ENCODE assay signal across 15 cellular contexts in the genomic region with DNA sequence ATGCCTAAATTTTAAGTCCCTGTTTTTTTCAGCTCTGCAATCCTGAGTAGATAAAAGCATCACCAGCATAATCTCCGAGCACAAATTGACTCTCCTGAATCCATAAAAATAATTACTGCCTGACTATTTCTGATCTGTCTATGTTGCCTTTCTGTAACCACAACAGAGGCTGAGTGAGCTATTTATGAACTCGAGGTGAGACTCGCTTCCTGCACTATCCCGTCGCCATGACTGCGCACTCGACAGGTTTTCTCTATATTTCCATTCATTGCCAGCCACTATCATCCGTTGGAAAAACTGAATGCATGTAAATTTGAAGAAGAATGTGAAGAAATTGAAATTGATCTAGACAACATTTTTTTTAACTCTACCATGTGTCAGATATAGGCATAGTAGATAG.
"Had no signal": no experiment of that assay in that cellular context is flagged by ENCODE, and none has a peak within 500 bp of the region (broad histone marks: within the 10 kb centered on the region; RNA-seq: fewer than 3 reads in every experiment).

No MANE protein-coding gene starts in this region.

- DNase-seq: activated CD4-positive, alpha-beta T cell treated with anti-CD3 and anti-CD28 coated beads, Interleukin-2, amount 10 ng/mL, durations not matched to agents 7 days and 5 days; activated CD8-positive, alpha-beta T cell treated with anti-CD3 and anti-CD28 coated beads, Interleukin-2, amount 10 ng/mL, durations not matched to agents 7 days and 5 days; activated naive CD4-positive, alpha-beta T cell treated with anti-CD3 and anti-CD28 coated beads for 36 hours; activated T-cell treated with anti-CD3 and anti-CD28 coated beads, Interleukin-2, amount 50 U/mL, for 4 hours; central memory CD4-positive, alpha-beta T cell; colonic mucosa; foreskin melanocyte; hypothalamus; left ventricle myocardium inferior; mammary epithelial cell; midbrain; stimulated activated CD4-positive, alpha-beta T cell treated with anti-CD3 and anti-CD28 coated beads, Interleukin-2, amount 100 ng/mL, for 24 hours; stimulated activated naive CD4-positive, alpha-beta T cell treated with Interleukin-2 at 50 U/mL for 16 hours; thyroid gland had no signal

- ATAC-seq: activated CD4-positive, CD25-positive, alpha-beta regulatory T cell treated with anti-CD3 and anti-CD28 coated beads, Interleukin-2, amount 50 U/mL, for 24 hours; activated CD8-positive, alpha-beta T cell treated with anti-CD3 and anti-CD28 coated beads, Interleukin-2, amount 10 ng/mL, durations not matched to agents 7 days and 5 days; activated T-cell treated with anti-CD3 and anti-CD28 coated beads, Interleukin-2, amount 50 U/mL, for 4 hours had no signal
